In the genomic region with DNA sequence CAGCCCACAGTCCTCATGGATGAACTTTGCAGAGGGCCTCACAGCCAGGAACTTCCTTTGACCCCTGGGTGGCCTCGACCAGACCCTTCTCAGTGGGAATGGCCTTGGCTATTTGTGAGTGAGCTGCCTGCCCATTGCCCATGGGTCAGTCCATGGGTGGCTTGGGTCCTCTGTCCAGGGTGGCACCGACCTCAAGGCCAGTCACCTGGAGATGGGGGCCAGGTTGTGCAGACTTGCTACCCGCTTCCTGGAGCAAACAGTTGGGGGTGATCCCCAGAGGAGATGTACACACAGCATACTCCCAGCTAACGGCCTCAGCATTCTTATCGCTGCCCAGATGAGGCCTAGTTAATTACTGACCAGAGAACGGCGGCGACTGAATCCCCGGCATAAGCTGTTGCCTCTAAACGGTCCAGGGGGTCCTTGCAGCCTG, we compare ENCODE assay signal across 22 cellular contexts.
"Had no signal": no experiment of that assay in that cellular context is flagged by ENCODE, and none has a peak within 500 bp of the region (broad histone marks: within the 10 kb centered on the region; RNA-seq: fewer than 3 reads in every experiment).

No MANE protein-coding gene starts in this region.

- H3K36me3 ChIP-seq: colonic mucosa, esophagus squamous epithelium, gastrocnemius medialis, heart right ventricle, left lung, lower lobe of right lung had no signal

- H3K27ac ChIP-seq: colonic mucosa, epithelial cell of prostate, esophagus squamous epithelium, gastrocnemius medialis, heart right ventricle, left lung, lower lobe of right lung had no signal

- H3K9me3 ChIP-seq: colonic mucosa, esophagus squamous epithelium, gastrocnemius medialis, left lung, lower lobe of right lung had no signal

- H3K4me3 ChIP-seq: colonic mucosa, esophagus squamous epithelium, gastrocnemius medialis, heart right ventricle, left lung, lower lobe of right lung had no signal

- H3K4me1 ChIP-seq: colonic mucosa, gastrocnemius medialis, left lung, lower lobe of right lung had no signal

- DNase-seq: colonic mucosa; cortex of kidney; effector CD8-positive, alpha-beta T cell; effector memory CD8-positive, alpha-beta T cell; endodermal cell; erythroblast; esophagus squamous epithelium; foreskin fibroblast; foreskin melanocyte; gastrocnemius medialis; glutamatergic neuron; head of caudate nucleus; heart right ventricle; hippocampal formation; left cardiac atrium; left lung; left ventricle myocardium superior; lower lobe of right lung; mesendoderm; midbrain had no signal

- ATAC-seq: effector memory CD8-positive, alpha-beta T cell; esophagus mucosa; gastrocnemius medialis; heart right ventricle; left cardiac atrium; left lung; left ventricle myocardium superior; lower lobe of right lung had no signal
